In the genomic region with DNA sequence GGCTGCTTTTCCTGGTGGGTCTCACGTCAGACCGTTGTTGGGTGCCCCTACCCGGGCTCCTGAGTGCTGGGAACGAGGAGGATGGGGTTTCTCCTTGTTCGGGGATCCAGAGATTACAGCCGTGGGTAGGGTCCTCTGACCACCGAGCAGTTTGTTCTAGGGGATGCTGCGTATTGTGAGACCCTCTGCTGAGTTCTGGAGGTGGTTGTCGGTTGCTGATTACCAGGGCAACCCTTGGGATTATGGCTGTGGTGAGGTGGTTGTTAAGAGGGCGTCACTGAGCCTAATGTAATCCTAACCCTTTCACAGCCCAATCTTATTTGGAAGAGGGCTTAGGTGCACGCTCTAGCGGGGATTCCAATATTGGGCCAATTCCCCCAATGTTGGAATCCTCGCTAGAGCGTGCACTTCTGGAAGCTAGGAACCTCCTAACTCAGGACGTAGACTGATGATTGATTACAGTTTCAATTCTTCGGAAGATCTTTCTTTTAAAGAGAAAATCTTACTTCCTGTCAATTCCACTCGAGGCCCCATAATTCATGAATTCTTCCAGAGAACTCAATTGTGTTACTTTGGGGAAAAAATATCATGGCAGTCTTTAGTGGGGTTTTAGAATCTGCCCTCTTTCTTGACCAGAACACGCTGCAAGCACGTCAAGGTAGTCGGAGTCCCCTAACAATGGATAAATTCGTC, we compare ENCODE assay signal across 9 cellular contexts. TPM values are rescaled to one million over a fixed set of nuclear protein-coding genes. Genes with fewer than 3 reads are reported as not detected.
DNase-seq lines count a peak whose midpoint lies in the region; ATAC-seq and TF ChIP-seq lines count a peak whose summit lies in the region.
"Had no signal": no experiment of that assay in that cellular context is flagged by ENCODE, and none has a peak within 500 bp of the region (broad histone marks: within the 10 kb centered on the region; RNA-seq: fewer than 3 reads in every experiment).

No MANE protein-coding gene starts in this region.

- no peak overlapping the region for H4K91ac ChIP-seq in H9 (ENCODE audit: insufficient read length, low read depth, low read length)

- H3K27ac ChIP-seq in H9 (ENCODE audit: insufficient read length, low read depth, low read length) (no peak overlapping the region), WERI-Rb-1 (peak overlapping the region; percentile 85), urinary bladder (ENCODE audit: low read depth) (no peak overlapping the region)

- H2BK15ac ChIP-seq in H9 (ENCODE audit: low read depth, low read length): no peak overlapping the region

- H3K27ac Mint-ChIP-seq in H9: no peak overlapping the region; a peak in 2 of 7 replicates

- H3T11ph ChIP-seq in H9 (ENCODE audit: low read length): no peak overlapping the region

- peak overlapping the region; percentile 80 for H3K4me3 ChIP-seq in WERI-Rb-1 (ENCODE audit: low read depth, low read length)
- H3K4me3 ChIP-seq in kidney epithelial cell (ENCODE audit: low read depth, low read length): peak overlapping the region; percentile 63
- peak overlapping the region; percentile 67 for H3K4me3 ChIP-seq in urinary bladder (ENCODE audit: low read depth, low read length)

- peak overlapping the region; percentile 60 for H3K9ac ChIP-seq in H9 (ENCODE audit: extremely low read depth, insufficient read length, low read length)

- no peak overlapping the region for H2BK12ac ChIP-seq in H9 (ENCODE audit: insufficient read length, low read depth, low read length)

- H3K4me2 ChIP-seq in H9 (ENCODE audit: insufficient read depth, insufficient read length, low read length): peak overlapping the region; percentile 98

- no peak overlapping the region for H3K56ac ChIP-seq in H9 (ENCODE audit: insufficient read length, low read depth, low read length)

- H4K8ac ChIP-seq in H9 (replicated peaks; ENCODE audit: insufficient read length, low read depth, low read length): no peak overlapping the region

- no peak overlapping the region for H3K4me3 Mint-ChIP-seq in H9

- WGBS in H9 (ENCODE audit: extremely low coverage, insufficient read length, low lambda C conversion rate): no CpG with 5 or more reads among the region's 21 CpGs
- 10% methylated on average over 21 of the region's 21 CpGs for WGBS in urinary bladder

- H3K4me1 ChIP-seq in H9 (ENCODE audit: insufficient read depth, low read length) (no peaks in the 10 kb centered on the region), urinary bladder (ENCODE audit: insufficient read depth) (peaks cover 3% of the 10 kb centered on the region)

- no peak overlapping the region for H3K23ac ChIP-seq in H9 (ENCODE audit: insufficient read length, low read depth, low read length)

- H3K79me1 ChIP-seq in H9 (ENCODE audit: insufficient read depth, low read depth, low read length, poor library complexity, severe bottlenecking): peaks cover 2% of the 10 kb centered on the region

- no peaks in the 10 kb centered on the region for H3K27me3 Mint-ChIP-seq in H9 (ENCODE audit: low read depth)
- H3K27me3 Mint-ChIP-seq: naive B cell had no signal

- H3K79me2 ChIP-seq in H9 (ENCODE audit: insufficient read depth, low read length): peaks cover 5% of the 10 kb centered on the region; the same call in 1 of the 2 replicates

- H2BK5ac ChIP-seq in H9 (ENCODE audit: insufficient read length, low read length): no peak overlapping the region

- H3K36me3 Mint-ChIP-seq in H9 (ENCODE audit: insufficient read depth in 1 of 3, low read depth in 3 of 3): peaks cover 0 to 5% (median 2%) of the 10 kb centered on the region in 3 experiments; a peak in 1 of 7 replicates

- no peak overlapping the region for H2AK5ac ChIP-seq in H9 (ENCODE audit: insufficient read length, low read length)

- H3K14ac ChIP-seq in H9 (ENCODE audit: insufficient read depth, low read length): 0 out of 2 replicates have a peak overlapping the region, but pooled peaks have one; percentile 27

- H3K23me2 ChIP-seq in H9 (ENCODE audit: insufficient read length, low read depth, low read length, poor library complexity, severe bottlenecking): peaks cover 11% of the 10 kb centered on the region

- no peak overlapping the region for H4K5ac ChIP-seq in H9 (ENCODE audit: insufficient read length, low read depth, low read length)

- H2BK120ac ChIP-seq in H9 (ENCODE audit: low read depth, low read length, poor library complexity, severe bottlenecking): no peak overlapping the region

- H3K4me1 Mint-ChIP-seq in H9: peaks cover 7 to 8% of the 10 kb centered on the region in 2 experiments

- H3K36me3 ChIP-seq in WERI-Rb-1 (no peaks in the 10 kb centered on the region; the same call in 1 of the 2 replicates), kidney epithelial cell (ENCODE audit: control insufficient read depth, insufficient read depth, low read length) (no peaks in the 10 kb centered on the region), urinary bladder (ENCODE audit: insufficient read depth) (no peaks in the 10 kb centered on the region)

- no peak overlapping the region for H3K4ac ChIP-seq in H9 (ENCODE audit: low read depth, low read length)

- H2BK20ac ChIP-seq in H9 (ENCODE audit: low read depth, low read length, poor library complexity, severe bottlenecking): no peak overlapping the region

- no peaks in the 10 kb centered on the region for H4K20me1 ChIP-seq in H9 (ENCODE audit: control insufficient read depth, insufficient read depth, insufficient read length)

- H3K18ac ChIP-seq in H9 (ENCODE audit: insufficient read length, low read depth, low read length): peak overlapping the region; percentile 12

- ATAC-seq in HG02588 (IDR thresholded peaks at IDR 0.05; ENCODE audit: unreplicated experiment): no peak

- TF ChIP-seq CTCF in H9 (conservative IDR thresholded peaks at IDR 0.05) (no peak), WERI-Rb-1 (IDR thresholded peaks at IDR 0.05; ENCODE audit: low read depth, low read length) (no peak), kidney epithelial cell (IDR thresholded peaks at IDR 0.05; ENCODE audit: insufficient read depth, low read length, poor library complexity, severe bottlenecking) (no peak)

- peak overlapping the region; percentile 40 for H2AFZ ChIP-seq in H9 (ENCODE audit: low read length)

- H3K9me3 ChIP-seq in H9 (ENCODE audit: control insufficient read depth, low read depth, low read length) (no peaks in the 10 kb centered on the region), WERI-Rb-1 (ENCODE audit: severe bottlenecking) (no peaks in the 10 kb centered on the region)

- DNase-seq in AG20443 (ENCODE audit: low spot score) (peak; percentile 37), H9 (no peak), WERI-Rb-1 (peak; percentile 43), kidney epithelial cell (ENCODE audit: low read depth) (no peak), NCI-H1694 treated with DMSO at 0.1 percent for 48 hours (lab: John Stamatoyannopoulos, UW) (no peak), NCI-H187 (lab: John Stamatoyannopoulos, UW) (no peak)

- H3K9me3 Mint-ChIP-seq in H9: no peaks in the 10 kb centered on the region
- H3K9me3 Mint-ChIP-seq: naive B cell had no signal

- H3K27me3 ChIP-seq in H9 (ENCODE audit: insufficient read depth, low read length) (no peaks in the 10 kb centered on the region), WERI-Rb-1 (ENCODE audit: insufficient read depth, low read depth, severe bottlenecking) (no peaks in the 10 kb centered on the region), kidney epithelial cell (ENCODE audit: control insufficient read depth, insufficient read depth, low read length) (no peaks in the 10 kb centered on the region)

RNA-seq across cellular contexts. Expression of gene TCEANC2, which starts 0.5 kb away (rescaled TPM):
- total RNA-seq in H9 (2021) (4.8 and 5.3 TPM in 2 replicates), kidney epithelial cell (2.5 and 3.6 TPM in 2 replicates), urinary bladder (7.6 TPM)
- polyA plus RNA-seq in urinary bladder: 3.4 TPM

RNA-seq across cellular contexts. Expression of gene TMEM59, which starts 0.9 kb away (rescaled TPM):
- total RNA-seq in H9 (2021) (111 and 131 TPM in 2 replicates), kidney epithelial cell (126 and 138 TPM in 2 replicates), urinary bladder (276 TPM)
- 398 TPM for polyA plus RNA-seq in urinary bladder

RNA-seq across cellular contexts. Expression of gene LDLRAD1, which starts 35.9 kb away (rescaled TPM):
- total RNA-seq in H9 (2021): not detected in 2 replicates
- not detected in 2 replicates for total RNA-seq in kidney epithelial cell
- total RNA-seq in urinary bladder: not detected
- polyA plus RNA-seq in urinary bladder: not detected

Comparison
In these comparisons a context has a peak if more than half of its experiments do, and no peak if none do; other contexts are left out.
1. DNase-seq: peak in AG20443 (single experiment) and WERI-Rb-1 (single experiment); none in H9 (single experiment), kidney epithelial cell (single experiment), NCI-H1694 treated with DMSO at 0.1 percent for 48 hours (single experiment) and NCI-H187 (0 of 2).
2. Peak in every context shown above with its lines, with median percentiles within 50 percentile points of each other: H3K4me3 ChIP-seq.